Comparison of ENCODE assay signal across 17 cellular contexts in genomic region chr21:15667010-15667409, GRCh38.
A peak's percentile ranks its signal among the peaks of the same experiment; 100 is the strongest.
DNase-seq lines count a peak whose midpoint lies in the region; ATAC-seq, FAIRE-seq and TF ChIP-seq lines count a peak whose summit lies in the region.
"Had no signal": no experiment of that assay in that cellular context is flagged by ENCODE, and none has a peak within 500 bp of the region (broad histone marks: within the 10 kb centered on the region; RNA-seq: fewer than 3 reads in every experiment).

No MANE protein-coding gene starts in this region.

- H3K9me1 ChIP-seq in K562 (ENCODE audit: control insufficient read depth, insufficient read depth, low read length): no peaks in the 10 kb centered on the region

- H3K9me3 Mint-ChIP-seq in MCF 10A (ENCODE audit: unreplicated experiment): no peaks in the 10 kb centered on the region
- H3K9me3 Mint-ChIP-seq: activated naive CD4-positive, alpha-beta T cell treated with anti-CD3 and anti-CD28 coated beads for 36 hours; brain had no signal

- H3K9me3 ChIP-seq in breast epithelium (no peaks in the 10 kb centered on the region), K562 (replicated peaks; ENCODE audit: control insufficient read depth, insufficient read depth, low read depth, low read length) (no peaks in the 10 kb centered on the region)
- H3K9me3 ChIP-seq: sigmoid colon, thyroid gland had no signal

- no TSS peak for BruUV-seq in MCF 10A (replicated peaks; lab: Mats Ljungman, UMichigan)
- BruUV-seq in K562 (replicated peaks; lab: Mats Ljungman, UMichigan): no TSS peak

- no peak for ATAC-seq in K562
- peak; percentile 90 for ATAC-seq in foreskin keratinocyte
- no peak for ATAC-seq in left lobe of liver
- ATAC-seq in HG02938 (IDR thresholded peaks at IDR 0.05; ENCODE audit: unreplicated experiment): no peak

- H3K9ac ChIP-seq in K562 (ENCODE audit: insufficient read depth in 1 of 2, low read depth in 2 of 2, low read length in 2 of 2): no peak overlapping the region

- H3K36me3 ChIP-seq in breast epithelium (no peaks in the 10 kb centered on the region), K562 (ENCODE audit: control insufficient read depth, insufficient read depth, low read length) (no peaks in the 10 kb centered on the region)
- H3K36me3 ChIP-seq: sigmoid colon, thyroid gland had no signal

- no peak overlapping the region for H3K4me2 ChIP-seq in K562 (ENCODE audit: insufficient read depth, low read length)

- no peak overlapping the region for H3K4me3 Mint-ChIP-seq in MCF 10A (ENCODE audit: unreplicated experiment)
- H3K4me3 Mint-ChIP-seq: activated naive CD4-positive, alpha-beta T cell treated with anti-CD3 and anti-CD28 coated beads for 36 hours; brain had no signal

- TF ChIP-seq CTCF in MCF 10A (IDR thresholded peaks at IDR 0.05; ENCODE audit: unreplicated experiment) (no peak), breast epithelium (IDR thresholded peaks at IDR 0.05) (no peak), K562 (IDR thresholded peaks at IDR 0.05 in 2 of 3, conservative IDR thresholded peaks at IDR 0.05 in 1 of 3; ENCODE audit: insufficient read depth in 2 of 3, low read depth in 1 of 3, low read length in 3 of 3) (no peak), foreskin keratinocyte (conservative IDR thresholded peaks at IDR 0.05) (no peak), GM10266 (IDR thresholded peaks at IDR 0.05; ENCODE audit: control insufficient read depth, insufficient read depth, low read depth, missing control alignments) (no peak)

- H3K79me2 ChIP-seq in K562 (ENCODE audit: control insufficient read depth, insufficient read depth, low read length): no peaks in the 10 kb centered on the region

- 20% methylated on average over 1 of the region's 1 CpG for WGBS in K562 (ENCODE audit: insufficient coverage, low coverage, missing lambda C conversion rate)

- intact Hi-C loops in MCF 10A (cut with micrococcal nuclease): loop anchor here (5.0 kb wide), 1 partner anchor 65 kb away; no protein-coding TSS in a partner anchor
- intact Hi-C loops in breast epithelium (cut with DNase I; ENCODE audit: low total_unique reads): no loop called here
- intact Hi-C loops in K562 (cut with micrococcal nuclease): no loop called here

- no peak for TF ChIP-seq RAD21 in K562 (CRISPR knock-in tag; conservative IDR thresholded peaks at IDR 0.05 in 1 of 2, IDR thresholded peaks at IDR 0.05 in 1 of 2)

- no peaks in the 10 kb centered on the region for H4K20me1 ChIP-seq in K562 (replicated peaks; ENCODE audit: control insufficient read depth, insufficient read depth, low read length)

- POLR2A ChIA-PET in MCF 10A (lab: Yijun Ruan, JAX): interaction anchor here (0.6 to 3.0 kb wide), 8 partner anchors 15 to 129 kb away, joined by 3 to 14 read pairs (median 4); no protein-coding TSS in a partner anchor
- POLR2A ChIA-PET in K562 (lab: Yijun Ruan, JAX): no interaction called here

- H3K4me3 ChIP-seq in breast epithelium: no peak overlapping the region
- no peak overlapping the region for H3K4me3 ChIP-seq in K562
- H3K4me3 ChIP-seq: sigmoid colon, thyroid gland had no signal

- in situ Hi-C loops in K562 (cut with MboI): no loop called here

- H3K4me1 ChIP-seq in breast epithelium (no peaks in the 10 kb centered on the region), K562 (replicated peaks in 1 of 2; ENCODE audit: control insufficient read depth in 2 of 2, insufficient read depth in 2 of 2, low read length in 2 of 2) (no peaks in the 10 kb centered on the region), foreskin keratinocyte (peaks cover 10% of the 10 kb centered on the region)
- H3K4me1 ChIP-seq: thyroid gland had no signal

- H3K27me3 ChIP-seq in breast epithelium: no peaks in the 10 kb centered on the region
- H3K27me3 ChIP-seq in K562 (ENCODE audit: control insufficient read depth in 2 of 2, insufficient read depth in 2 of 2, low read length in 2 of 2): no peaks in the 10 kb centered on the region; a peak in 1 of 5 replicates
- no peaks in the 10 kb centered on the region for H3K27me3 ChIP-seq in foreskin keratinocyte
- H3K27me3 ChIP-seq: sigmoid colon, thyroid gland had no signal

- H3K27me3 Mint-ChIP-seq in MCF 10A (ENCODE audit: insufficient read depth, unreplicated experiment): no peaks in the 10 kb centered on the region
- H3K27me3 Mint-ChIP-seq: brain had no signal

- FAIRE-seq in K562 (lab: Jason Lieb, UNC): no peak
- FAIRE-seq: H1 had no signal

- no peaks in the 10 kb centered on the region for H3K36me3 Mint-ChIP-seq in MCF 10A (ENCODE audit: insufficient read depth, unreplicated experiment)
- H3K36me3 Mint-ChIP-seq: brain had no signal

- H2AFZ ChIP-seq in K562 (ENCODE audit: low read depth, low read length): no peak overlapping the region

- no peak for TF ChIP-seq EP300 in K562 (IDR thresholded peaks at IDR 0.05; ENCODE audit: low read length)

- TF ChIP-seq POLR2A in breast epithelium (IDR thresholded peaks at IDR 0.05) (no peak), K562 (conservative IDR thresholded peaks at IDR 0.05) (no peak)

- peaks cover 16% of the 10 kb centered on the region for H3K4me1 Mint-ChIP-seq in MCF 10A (ENCODE audit: insufficient read depth, unreplicated experiment)
- H3K4me1 Mint-ChIP-seq: brain had no signal

- CTCF ChIA-PET in MCF 10A (lab: Yijun Ruan, JAX) (interaction anchor here (1.4 kb wide), 1 partner anchor 42 kb away, joined by 3 read pairs; no protein-coding TSS in a partner anchor), K562 (lab: Yijun Ruan, JAX; ENCODE audit: low intra/inter-chr PET ratio) (no interaction called here)

- DNase-seq in MCF 10A (ENCODE audit: unreplicated experiment): peak; percentile 66
- no peak for DNase-seq in breast epithelium (ENCODE audit: low spot score in 2 of 2)
- no peak for DNase-seq in K562 (ENCODE audit: extremely low read depth in 1 of 4, low spot score in 3 of 4)
- DNase-seq in foreskin keratinocyte: peak; percentile 61 to 76
- DNase-seq in GM10266 (ENCODE audit: extremely low spot score): no peak
- DNase-seq in activated gamma-delta T cell (lab: John Stamatoyannopoulos, UW): no peak
- no peak for DNase-seq in left lobe of liver (ENCODE audit: low spot score)
- DNase-seq: activated CD8-positive, alpha-beta memory T cell treated with anti-CD3 and anti-CD28 coated beads, Interleukin-2, amount 50 U/mL, for 48 hours; activated naive CD4-positive, alpha-beta T cell treated with anti-CD3 and anti-CD28 coated beads for 36 hours; NCI-H2227 treated with DMSO at 0.1 percent for 48 hours; sigmoid colon; T-helper 9 cell; thyroid gland had no signal

- peak overlapping the region; percentile 23 for H3K27ac Mint-ChIP-seq in MCF 10A (ENCODE audit: low read depth, unreplicated experiment)
- H3K27ac Mint-ChIP-seq: activated naive CD4-positive, alpha-beta T cell treated with anti-CD3 and anti-CD28 coated beads for 36 hours had no signal

- H3K27ac ChIP-seq in breast epithelium: no peak overlapping the region
- H3K27ac ChIP-seq in K562 (ENCODE audit: extremely low read depth, low read depth, low read length): no peak overlapping the region
- no peak overlapping the region for H3K27ac ChIP-seq in foreskin keratinocyte
- H3K27ac ChIP-seq: 22Rv1, sigmoid colon, thyroid gland had no signal

TF ChIP-seq in K562, 482 proteins besides CTCF, POLR2A, EP300 and RAD21:
- no peak for TF ChIP-seq COPS2 (conservative IDR thresholded peaks at IDR 0.05)
- TF ChIP-seq CEBPB (tag; IDR thresholded peaks at IDR 0.05): peak; percentile 53

Comparison
In these comparisons a context has a peak if more than half of its experiments do, and no peak if none do; other contexts are left out.
1. DNase-seq: peak in MCF 10A (single experiment) and foreskin keratinocyte (2 of 2); none in breast epithelium (0 of 2), K562 (0 of 4), GM10266 (single experiment), activated gamma-delta T cell (single experiment) and left lobe of liver (single experiment).